Comparison of ENCODE assay signal across 9 cellular contexts in the genomic region with DNA sequence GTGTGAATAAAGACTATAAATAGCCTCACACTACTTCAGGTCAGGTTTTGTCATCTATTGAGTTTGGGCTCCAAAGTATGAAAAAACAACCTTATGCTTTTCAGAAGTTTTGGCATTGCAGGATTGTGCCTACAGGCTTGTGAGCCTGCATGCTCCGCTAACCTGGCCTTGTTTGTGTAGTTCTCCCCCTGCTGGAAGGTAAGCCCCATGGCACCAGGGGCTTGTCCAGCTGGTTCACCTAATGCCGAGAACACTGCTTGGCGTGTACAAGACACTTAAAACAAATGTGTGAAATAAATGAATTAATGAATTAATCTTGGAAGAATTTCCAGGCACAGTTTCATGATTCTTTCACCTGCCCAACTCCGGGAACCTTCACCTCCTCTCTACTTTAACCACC. TPM values are rescaled to one million over a fixed set of nuclear protein-coding genes. Genes with fewer than 3 reads are reported as not detected.
DNase-seq lines count a peak whose midpoint lies in the region; ATAC-seq, FAIRE-seq and TF ChIP-seq lines count a peak whose summit lies in the region.
"Had no signal": no experiment of that assay in that cellular context is flagged by ENCODE, and none has a peak within 500 bp of the region (broad histone marks: within the 10 kb centered on the region; RNA-seq: fewer than 3 reads in every experiment).

No MANE protein-coding gene starts in this region.

- peaks cover 9% of the 10 kb centered on the region for H3K79me2 ChIP-seq in mammary epithelial cell (ENCODE audit: insufficient read depth, low read length)

- H3K27me3 ChIP-seq in mammary epithelial cell (ENCODE audit: insufficient read depth, low read length), result peaks cover 3% of the 10 kb centered on the region

- H3K4me3 ChIP-seq in A549 (no peak overlapping the region), mammary epithelial cell (replicated peaks in 1 of 3; ENCODE audit: insufficient read depth in 1 of 3, low read depth in 2 of 3, low read length in 3 of 3) (no peak overlapping the region)
- H3K4me3 ChIP-seq: skin epidermis had no signal

- POLR2A ChIA-PET in A549 (lab: Yijun Ruan, JAX), result interaction anchor here (1.9 kb wide), 1 partner anchor 13 kb away, joined by 5 read pairs; a partner anchor contains a TSS

- 7% methylated on average over 3 of the region's 4 CpGs for WGBS in A549 (ENCODE audit: missing lambda C conversion rate)
- 2% methylated on average over 4 of the region's 4 CpGs for WGBS in mammary epithelial cell (ENCODE audit: low coverage, missing lambda C conversion rate)

- H3K4me1 ChIP-seq in A549 (peaks cover 12% of the 10 kb centered on the region), mammary epithelial cell (ENCODE audit: insufficient read depth, low read length) (peaks cover 15% of the 10 kb centered on the region)

- ATAC-seq in A549 (peak; percentile 74 to 78; a peak in 4 of 6 replicates), GM18499 (IDR thresholded peaks at IDR 0.05; ENCODE audit: insufficient read depth, unreplicated experiment) (peak; percentile 80), HG03025 (IDR thresholded peaks at IDR 0.05; ENCODE audit: low FRiP score, unreplicated experiment) (peak; percentile 70), left lobe of liver (peak; percentile 69)

- dilution Hi-C loops in mammary epithelial cell (cut with HindIII; ENCODE audit: low sequenced_read_pairs), result no loop called here

- no peak overlapping the region for H3K9ac ChIP-seq in mammary epithelial cell (ENCODE audit: insufficient read depth, low read length)

- TF ChIP-seq POLR2A in A549 (IDR thresholded peaks at IDR 0.05; ENCODE audit: low read length), result no peak

- no TSS peak for BruUV-seq in mammary epithelial cell (replicated peaks; lab: Mats Ljungman, UMichigan)

- H3K4me2 ChIP-seq in A549 (peak overlapping the region; percentile 37; the same call in 1 of the 3 replicates), mammary epithelial cell (ENCODE audit: insufficient read depth, low read depth, low read length) (no peak overlapping the region)

- H3K27ac ChIP-seq in A549, result no peak overlapping the region
- H3K27ac ChIP-seq in VCaP, result no peak overlapping the region
- H3K27ac ChIP-seq in mammary epithelial cell (ENCODE audit: insufficient read depth, low read depth, low read length), result no peak overlapping the region
- H3K27ac ChIP-seq: skin epidermis had no signal

- H3K9me3 ChIP-seq in A549 (no peaks in the 10 kb centered on the region), mammary epithelial cell (replicated peaks; ENCODE audit: insufficient read depth, low read length) (no peaks in the 10 kb centered on the region)

- TF ChIP-seq RAD21 in A549 (conservative IDR thresholded peaks at IDR 0.05 in 1 of 2, IDR thresholded peaks at IDR 0.05 in 1 of 2), result peak; percentile 50 to 59

- intact Hi-C loops in mammary epithelial cell (cut with micrococcal nuclease), result loop anchor here (1.0 to 5.0 kb wide), 3 partner anchors 119 to 364 kb away; no protein-coding TSS in a partner anchor

- H3K36me3 ChIP-seq in mammary epithelial cell (ENCODE audit: insufficient read depth, low read length), result no peaks in the 10 kb centered on the region

- no peak overlapping the region for H2AFZ ChIP-seq in mammary epithelial cell (ENCODE audit: low read depth, low read length)

- CTCF ChIA-PET in A549 (lab: Yijun Ruan, JAX) (interaction anchor here (0.8 to 3.6 kb wide), 15 partner anchors 8 to 152 kb away, joined by 3 to 36 read pairs (median 5); a partner anchor contains a TSS), mammary epithelial cell (lab: Charles Lee; ENCODE audit: low non-redundant PET) (interaction anchor here (0.7 to 0.8 kb wide), 2 partner anchors 10 to 13 kb away, joined by 4 to 6 read pairs; a partner anchor contains a TSS)

- H4K20me1 ChIP-seq in mammary epithelial cell (ENCODE audit: insufficient read depth, low read length), result no peaks in the 10 kb centered on the region

- TF ChIP-seq EP300 in A549 (IDR thresholded peaks at IDR 0.05), result no peak

- peak; percentile 100 for FAIRE-seq in A549 (lab: Jason Lieb, UNC)

- TF ChIP-seq CTCF in A549 (IDR thresholded peaks at IDR 0.05) (peak; percentile 68), VCaP (conservative IDR thresholded peaks at IDR 0.05) (peak; percentile 71), mammary epithelial cell (conservative IDR thresholded peaks at IDR 0.05 in 1 of 2, IDR thresholded peaks at IDR 0.05 in 1 of 2; ENCODE audit: extremely low read depth in 1 of 2, insufficient read depth in 1 of 2, low read depth in 1 of 2, low read length in 2 of 2) (peak; percentile 96 to 97)

- DNase-seq in A549 (ENCODE audit: low read depth in 1 of 2, low spot score in 1 of 2), result peak; percentile 70 to 78
- DNase-seq in NCI-H2196 (lab: John Stamatoyannopoulos, UW; ENCODE audit: unreplicated experiment), result peak; percentile 51
- DNase-seq in mammary epithelial cell, result peak; percentile 56
- DNase-seq in left lobe of liver (ENCODE audit: low spot score), result peak; percentile 54
- peak; percentile 24 for DNase-seq in stimulated activated CD8-positive, alpha-beta memory T cell treated with anti-CD3 and anti-CD28 coated beads, Interleukin-15, amount 100 ng/mL, for 1 hour (ENCODE audit: low read depth)

- in situ Hi-C loops in mammary epithelial cell (cut with MboI; ENCODE audit: low sequenced_read_pairs in 2 of 2), result loop anchor here in 1 of 2 donors (5.0 kb wide), 1 partner anchor 124 kb away; no protein-coding TSS in a partner anchor

TF ChIP-seq in A549, 52 proteins besides CTCF, POLR2A, EP300 and RAD21:
- peak; percentile 65 for TF ChIP-seq SMC3 (IDR thresholded peaks at IDR 0.05)
- no peak for TF ChIP-seq NR3C1 (IDR thresholded peaks at IDR 0.05)

RNA-seq across cellular contexts. Expression of a gene that starts 1.8 kb away (rescaled TPM):
- polyA plus RNA-seq in A549 (2011; rRNA removed) (139 and 155 TPM in 2 replicates), A549 (2017; fragmentation: RNase III; extraction: RNeasy Plus Mini Kit Qiagen cat#74134 plus additional on column Dnase treatment) (147 to 153 TPM (median 149 TPM) in 3 replicates), mammary epithelial cell (140 TPM)
- 268 and 301 TPM in 2 replicates for polyA plus RNA-seq in A549 (2012; cell fraction: cytosol; rRNA removed)
- polyA plus RNA-seq in A549 (2012; cell fraction: nucleus; rRNA removed), result 255 and 270 TPM in 2 replicates
- 81.2 and 115 TPM in 2 replicates for polyA minus RNA-seq in A549 (2011; rRNA and poly(A)+ RNA removed)
- total RNA-seq in mammary epithelial cell (10 to 100 TPM; 71.7 to 74.6 TPM), left lobe of liver (195 TPM)
- polyA minus RNA-seq in mammary epithelial cell, result 82.7 TPM

RNA-seq across cellular contexts. Expression of a gene that starts 13.3 kb away (rescaled TPM):
- 0.52 and 0.73 TPM in 2 replicates for polyA plus RNA-seq in A549 (2011; rRNA removed)
- 0.24 and 0.29 TPM in 2 replicates for polyA plus RNA-seq in A549 (2012; cell fraction: cytosol; rRNA removed)
- 0.36 and 0.40 TPM in 2 replicates for polyA plus RNA-seq in A549 (2012; cell fraction: nucleus; rRNA removed)
- polyA plus RNA-seq in A549 (2017; fragmentation: RNase III; extraction: RNeasy Plus Mini Kit Qiagen cat#74134 plus additional on column Dnase treatment), result 0.96 to 1.5 TPM (median 1.1 TPM) in 3 replicates
- 0.29 and 0.68 TPM in 2 replicates for polyA minus RNA-seq in A549 (2011; rRNA and poly(A)+ RNA removed)
- total RNA-seq in mammary epithelial cell, result 1 to 10 TPM; 1.0 to 1.2 TPM
- 0.23 TPM for polyA plus RNA-seq in mammary epithelial cell
- polyA minus RNA-seq in mammary epithelial cell, result not detected
- 0.38 TPM for total RNA-seq in left lobe of liver

RNA-seq across cellular contexts. Expression of a gene that starts 13.5 kb away (rescaled TPM):
- polyA plus RNA-seq in A549 (2011; rRNA removed), result 85.4 and 100 TPM in 2 replicates
- polyA plus RNA-seq in A549 (2012; cell fraction: cytosol; rRNA removed), result 46.2 and 48.1 TPM in 2 replicates
- 55.1 and 84.6 TPM in 2 replicates for polyA plus RNA-seq in A549 (2012; cell fraction: nucleus; rRNA removed)
- 72.1 to 79.4 TPM (median 76.7 TPM) in 3 replicates for polyA plus RNA-seq in A549 (2017; fragmentation: RNase III; extraction: RNeasy Plus Mini Kit Qiagen cat#74134 plus additional on column Dnase treatment)
- 76.7 and 87.6 TPM in 2 replicates for polyA minus RNA-seq in A549 (2011; rRNA and poly(A)+ RNA removed)
- total RNA-seq in mammary epithelial cell, result 10 to 100 TPM; 19.7 to 66.0 TPM
- 43.5 TPM for polyA plus RNA-seq in mammary epithelial cell
- 116 TPM for polyA minus RNA-seq in mammary epithelial cell
- 27.8 TPM for total RNA-seq in left lobe of liver

Comparison
In these comparisons a context has a peak if more than half of its experiments do, and no peak if none do; other contexts are left out.
1. DNase-seq: peak in every context shown above with its lines; median percentile 74 in A549; 56 in mammary epithelial cell; 54 in left lobe of liver; 51 in NCI-H2196; 24 in stimulated activated CD8-positive, alpha-beta memory T cell treated with anti-CD3 and anti-CD28 coated beads, Interleukin-15, amount 100 ng/mL, for 1 hour.